Comparison of ENCODE assay signal across 24 cellular contexts in the genomic region with DNA sequence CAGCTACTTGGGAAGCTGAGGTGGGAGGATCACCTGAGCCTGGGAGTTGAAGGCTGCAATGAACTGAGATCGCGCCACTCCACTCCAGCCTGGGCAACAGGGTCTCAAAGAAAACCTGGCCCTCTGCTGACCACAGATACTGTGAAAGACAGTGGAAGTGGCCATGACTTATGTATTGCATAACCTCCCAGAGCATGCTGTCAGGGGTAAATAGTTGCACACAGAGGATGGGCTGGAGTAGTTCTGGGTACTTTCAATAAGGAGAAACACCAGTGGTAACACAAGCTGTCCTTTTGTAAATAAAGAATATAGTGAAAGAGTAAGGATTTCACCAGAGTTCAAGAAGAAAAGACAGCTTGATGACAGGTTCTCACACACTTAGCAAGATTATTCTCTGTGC. TPM values are rescaled to one million over a fixed set of nuclear protein-coding genes. Genes with fewer than 3 reads are reported as not detected.
DNase-seq lines count a peak whose midpoint lies in the region; ATAC-seq and TF ChIP-seq lines count a peak whose summit lies in the region.
"Had no signal": no experiment of that assay in that cellular context is flagged by ENCODE, and none has a peak within 500 bp of the region (broad histone marks: within the 10 kb centered on the region; RNA-seq: fewer than 3 reads in every experiment).

No MANE protein-coding gene starts in this region.

- no peaks in the 10 kb centered on the region for H3K9me2 ChIP-seq in GM23248 (ENCODE audit: insufficient read depth)

- no peak overlapping the region for H2AFZ ChIP-seq in GM23248

- no peaks in the 10 kb centered on the region for H3K27me3 ChIP-seq in GM23248 (replicated peaks; ENCODE audit: insufficient read depth)
- H3K27me3 ChIP-seq: ovary, right atrium auricular region, SJCRH30, spleen, testis had no signal

- peak; percentile 7 for DNase-seq in GM23248
- DNase-seq in NB4 (ENCODE audit: low read depth), result peak; percentile 42
- no peak for DNase-seq in glutamatergic neuron
- no peak for DNase-seq in stimulated activated effector memory CD8-positive, alpha-beta T cell treated with anti-CD3 and anti-CD28 coated beads, Interleukin-12 subunit alpha, Interleukin-12 subunit beta, amount 100 ng/mL, for 72 hours (ENCODE audit: low spot score in 2 of 2)
- DNase-seq in HPDE6-E6E7 (ENCODE audit: extremely low spot score), result no peak
- no peak for DNase-seq in RKO (ENCODE audit: low spot score)
- DNase-seq in activated CD4-positive, alpha-beta T cell treated with anti-CD3 and anti-CD28 coated beads, Interleukin-2, amount 50 U/mL, for 4 hours, result no peak
- DNase-seq: activated CD4-positive, alpha-beta T cell treated with anti-CD3 and anti-CD28 coated beads for 36 hours; activated CD8-positive, alpha-beta memory T cell treated with anti-CD3 and anti-CD28 coated beads, Interleukin-2, amount 10 ng/mL, durations not matched to agents 7 days and 5 days; central memory CD4-positive, alpha-beta T cell; NCI-H1048; NCI-H1694 treated with DMSO at 0.1 percent for 48 hours; NCI-H2171 treated with DMSO at 0.1 percent for 48 hours; NCI-H526; ovary; SJCRH30; spleen; stimulated activated CD4-positive, alpha-beta T cell treated with anti-CD3 and anti-CD28 coated beads, Interleukin-2, amount 100 ng/mL, for 48 hours; stimulated activated naive B cell treated with anti-CD40 and anti-IgM and Interleukin-4, amounts not matched to agents 10 μg/mL and 1 μg/mL and 100 μg/mL, for 72 hours; testis had no signal

- H4K20me1 ChIP-seq in GM23248 (ENCODE audit: insufficient read depth), result no peaks in the 10 kb centered on the region

- ATAC-seq in stimulated activated effector memory CD8-positive, alpha-beta T cell treated with anti-CD3 and anti-CD28 coated beads, Interleukin-12 subunit alpha, Interleukin-12 subunit beta, amount 100 ng/mL, for 72 hours, result no peak
- ATAC-seq: activated CD4-positive, alpha-beta T cell treated with anti-CD3 and anti-CD28 coated beads for 36 hours; activated CD8-positive, alpha-beta memory T cell treated with anti-CD3 and anti-CD28 coated beads, Interleukin-2, amount 10 ng/mL, durations not matched to agents 7 days and 5 days; activated naive CD4-positive, alpha-beta T cell treated with anti-CD3 and anti-CD28 coated beads, Interleukin-2, amount 50 U/mL, for 72 hours; stimulated activated naive B cell treated with anti-CD40 and anti-IgM and Interleukin-4, amounts not matched to agents 10 μg/mL and 1 μg/mL and 100 μg/mL, for 72 hours had no signal

- H3K4me2 ChIP-seq in GM23248 (ENCODE audit: unreplicated experiment), result no peak overlapping the region

- H3K36me3 ChIP-seq in GM23248 (ENCODE audit: low read depth), result no peaks in the 10 kb centered on the region
- H3K36me3 ChIP-seq: ovary, right atrium auricular region, SJCRH30, spleen had no signal

- peaks cover 23% of the 10 kb centered on the region for H3K4me1 ChIP-seq in GM23248 (ENCODE audit: insufficient read depth)
- H3K4me1 ChIP-seq: testis had no signal

- no peaks in the 10 kb centered on the region for H3K79me2 ChIP-seq in GM23248 (ENCODE audit: insufficient read depth)

- H3K36me3 Mint-ChIP-seq in glutamatergic neuron (ENCODE audit: unreplicated experiment), result peaks cover 4% of the 10 kb centered on the region
- H3K36me3 Mint-ChIP-seq in stimulated activated effector memory CD8-positive, alpha-beta T cell treated with anti-CD3 and anti-CD28 coated beads, Interleukin-12 subunit alpha, Interleukin-12 subunit beta, amount 100 ng/mL, for 72 hours, result no peaks in the 10 kb centered on the region
- H3K36me3 Mint-ChIP-seq: activated CD8-positive, alpha-beta memory T cell treated with anti-CD3 and anti-CD28 coated beads, Interleukin-2, amount 10 ng/mL, durations not matched to agents 7 days and 5 days; stimulated activated naive B cell treated with anti-CD40 and anti-IgM and Interleukin-4, amounts not matched to agents 10 μg/mL and 1 μg/mL and 100 μg/mL, for 72 hours had no signal

- H3K4me1 Mint-ChIP-seq in glutamatergic neuron (ENCODE audit: low read depth, unreplicated experiment), result peaks cover 26% of the 10 kb centered on the region
- peaks cover 11% of the 10 kb centered on the region for H3K4me1 Mint-ChIP-seq in stimulated activated effector memory CD8-positive, alpha-beta T cell treated with anti-CD3 and anti-CD28 coated beads, Interleukin-12 subunit alpha, Interleukin-12 subunit beta, amount 100 ng/mL, for 72 hours

- no peak for TF ChIP-seq CTCF in NB4 (IDR thresholded peaks at IDR 0.05; ENCODE audit: low read depth, low read length)
- TF ChIP-seq CTCF in glutamatergic neuron (IDR thresholded peaks at IDR 0.05; ENCODE audit: partially characterized antibody, unreplicated experiment), result no peak

- H3K4me3 ChIP-seq in GM23248, result no peak overlapping the region
- no peak overlapping the region for H3K4me3 ChIP-seq in NB4 (ENCODE audit: low read depth, low read length)
- H3K4me3 ChIP-seq: ovary, testis had no signal

- TF ChIP-seq POLR2A in NB4 (IDR thresholded peaks at IDR 0.05; ENCODE audit: extremely low read depth, insufficient read length), result no peak

- H3K27ac Mint-ChIP-seq in glutamatergic neuron (ENCODE audit: unreplicated experiment), result peak overlapping the region; percentile 100
- H3K27ac Mint-ChIP-seq in stimulated activated effector memory CD8-positive, alpha-beta T cell treated with anti-CD3 and anti-CD28 coated beads, Interleukin-12 subunit alpha, Interleukin-12 subunit beta, amount 100 ng/mL, for 72 hours, result no peak overlapping the region
- H3K27ac Mint-ChIP-seq: activated CD4-positive, alpha-beta T cell treated with anti-CD3 and anti-CD28 coated beads for 36 hours; activated CD8-positive, alpha-beta memory T cell treated with anti-CD3 and anti-CD28 coated beads, Interleukin-2, amount 10 ng/mL, durations not matched to agents 7 days and 5 days; memory B cell; stimulated activated naive B cell treated with anti-CD40 and anti-IgM and Interleukin-4, amounts not matched to agents 10 μg/mL and 1 μg/mL and 100 μg/mL, for 72 hours had no signal

- peak overlapping the region; percentile 99 for H3K4me3 Mint-ChIP-seq in glutamatergic neuron (ENCODE audit: unreplicated experiment)
- H3K4me3 Mint-ChIP-seq in stimulated activated effector memory CD8-positive, alpha-beta T cell treated with anti-CD3 and anti-CD28 coated beads, Interleukin-12 subunit alpha, Interleukin-12 subunit beta, amount 100 ng/mL, for 72 hours, result peak overlapping the region; percentile 97

- no peak overlapping the region for H3K9ac ChIP-seq in GM23248
- H3K9ac ChIP-seq: KMS-11 had no signal

- H3K27me3 Mint-ChIP-seq in glutamatergic neuron (ENCODE audit: unreplicated experiment), result peaks cover 18% of the 10 kb centered on the region
- H3K27me3 Mint-ChIP-seq: activated CD4-positive, alpha-beta T cell treated with anti-CD3 and anti-CD28 coated beads for 36 hours; memory B cell had no signal

- in situ Hi-C loops in GM23248 (cut with MboI), result no loop called here

- peaks cover 28% of the 10 kb centered on the region for H3F3A ChIP-seq in GM23248 (ENCODE audit: insufficient read depth)

- 0 out of 2 replicates have a peak overlapping the region, but pooled peaks have one; percentile 20 for H3K27ac ChIP-seq in GM23248
- H3K27ac ChIP-seq: KMS-11, ovary, SJCRH30, testis had no signal

- 96 to 100% methylated on average over 2 of the region's 2 CpGs for WGBS in GM23248 (ENCODE audit: low coverage in 1 of 2, low lambda C conversion rate in 2 of 2, missing lambda C conversion rate in 2 of 2), 2 experiments

- peaks cover 22% of the 10 kb centered on the region for H3K9me3 Mint-ChIP-seq in glutamatergic neuron (ENCODE audit: unreplicated experiment)
- no peaks in the 10 kb centered on the region for H3K9me3 Mint-ChIP-seq in stimulated activated effector memory CD8-positive, alpha-beta T cell treated with anti-CD3 and anti-CD28 coated beads, Interleukin-12 subunit alpha, Interleukin-12 subunit beta, amount 100 ng/mL, for 72 hours
- H3K9me3 Mint-ChIP-seq: activated naive CD4-positive, alpha-beta T cell treated with anti-CD3 and anti-CD28 coated beads, Interleukin-2, amount 50 U/mL, for 72 hours; memory B cell; stimulated activated naive B cell treated with anti-CD40 and anti-IgM and Interleukin-4, amounts not matched to agents 10 μg/mL and 1 μg/mL and 100 μg/mL, for 72 hours had no signal

- H3K9me3 ChIP-seq in GM23248 (ENCODE audit: low read depth), result no peaks in the 10 kb centered on the region
- H3K9me3 ChIP-seq: ovary, right atrium auricular region, SJCRH30, spleen, testis had no signal

RNA-seq across cellular contexts. Expression of gene ACER2, which starts 1.8 kb away (rescaled TPM):
- 0.76 and 3.7 TPM in 2 replicates for total RNA-seq in GM23248 (2014; rRNA removed; shearing (Covaris generic))
- 0.30 and 0.48 TPM in 2 replicates for polyA plus RNA-seq in GM23248 (2016; fragmentation: Nextera tagmentation; extraction: Ambion mirVana)
- total RNA-seq in glutamatergic neuron (ENCODE audit: unreplicated experiment), result 30.5 TPM

RNA-seq across cellular contexts. Expression of gene RPS6, which starts 30.6 kb away (rescaled TPM):
- total RNA-seq in GM23248 (2014; rRNA removed; shearing (Covaris generic)), result 857 and 958 TPM in 2 replicates
- polyA plus RNA-seq in GM23248 (2016; fragmentation: Nextera tagmentation; extraction: Ambion mirVana), result 986 and 991 TPM in 2 replicates
- 798 TPM for total RNA-seq in glutamatergic neuron (ENCODE audit: unreplicated experiment)

Comparison
In these comparisons a context has a peak if more than half of its experiments do, and no peak if none do; other contexts are left out.
1. DNase-seq: peak in GM23248 (single experiment) and NB4 (single experiment); none in glutamatergic neuron (single experiment), stimulated activated effector memory CD8-positive, alpha-beta T cell treated with anti-CD3 and anti-CD28 coated beads, Interleukin-12 subunit alpha, Interleukin-12 subunit beta, amount 100 ng/mL, for 72 hours (0 of 2), HPDE6-E6E7 (single experiment), RKO (single experiment) and activated CD4-positive, alpha-beta T cell treated with anti-CD3 and anti-CD28 coated beads, Interleukin-2, amount 50 U/mL, for 4 hours (0 of 2).